Comparison of ENCODE assay signal across 11 cellular contexts in genomic region chr22:42743501-42743991, GRCh38. TPM values are rescaled to one million over a fixed set of nuclear protein-coding genes. Genes with fewer than 3 reads are reported as not detected.
DNase-seq lines count a peak whose midpoint lies in the region; ATAC-seq and TF ChIP-seq lines count a peak whose summit lies in the region.
"Had no signal": no experiment of that assay in that cellular context is flagged by ENCODE, and none has a peak within 500 bp of the region (broad histone marks: within the 10 kb centered on the region; RNA-seq: fewer than 3 reads in every experiment).

No MANE protein-coding gene starts in this region.

- no peaks in the 10 kb centered on the region for H3K79me2 ChIP-seq in trophoblast cell (ENCODE audit: control insufficient read depth, insufficient read depth, low read length, poor library complexity)

- no peak overlapping the region for H3K18ac ChIP-seq in trophoblast cell (ENCODE audit: low read length)

- H3K27ac ChIP-seq in trophoblast cell (ENCODE audit: low read depth, low read length) = no peak overlapping the region

- H2AK5ac ChIP-seq in trophoblast cell (ENCODE audit: low read length) = peak overlapping the region; percentile 59

- DNase-seq in BJ (ENCODE audit: low read depth) (peak; percentile 35), T1000 (lab: John Stamatoyannopoulos, UW) (peak; percentile 83), Right ventricle myocardium inferior (ENCODE audit: missing footprints) (peak; percentile 94), trophoblast cell (no peak), NCI-H2227 (lab: John Stamatoyannopoulos, UW; ENCODE audit: unreplicated experiment) (no peak)
- DNase-seq in activated naive CD4-positive, alpha-beta T cell (lab: John Stamatoyannopoulos, UW) = no peak
- DNase-seq: OCI-M1, small intestine had no signal

- WGBS in trophoblast cell (ENCODE audit: extremely low coverage, insufficient coverage, insufficient read length) = no CpG with 5 or more reads among the region's 9 CpGs

- CTCF ChIA-PET in BJ (lab: Yijun Ruan, JAX) = interaction anchor here (0.7 kb wide), 1 partner anchor 77 kb away, joined by 3 read pairs; no protein-coding TSS in a partner anchor

- H3K23ac ChIP-seq in trophoblast cell (ENCODE audit: low read length) = no peak overlapping the region

- H3K4ac ChIP-seq in trophoblast cell (ENCODE audit: low read depth, low read length) = no peak overlapping the region

- POLR2A ChIA-PET in BJ (lab: Charles Lee) = no interaction called here

- H2BK120ac ChIP-seq in trophoblast cell (ENCODE audit: insufficient read depth, low read length, poor library complexity) = peak overlapping the region; percentile 53

- H2BK5ac ChIP-seq in trophoblast cell (ENCODE audit: low read depth, low read length, poor library complexity) = no peak overlapping the region

- H3K4me2 ChIP-seq in trophoblast cell (ENCODE audit: low read length) = no peak overlapping the region

- H3K9ac ChIP-seq in trophoblast cell (ENCODE audit: low read length) = no peak overlapping the region

- no peak overlapping the region for H2AFZ ChIP-seq in trophoblast cell (ENCODE audit: insufficient read depth, low read length, poor library complexity)

- no peak for TF ChIP-seq CTCF in BJ (IDR thresholded peaks at IDR 0.05; ENCODE audit: insufficient read depth, low read depth, low read length)

- H3K4me3 ChIP-seq in BJ (ENCODE audit: low read depth, low read length) = no peak overlapping the region
- no peak overlapping the region for H3K4me3 ChIP-seq in trophoblast cell (ENCODE audit: low read depth, low read length)

- peaks cover 4% of the 10 kb centered on the region for H3K79me1 ChIP-seq in trophoblast cell (ENCODE audit: low read length)

- H3K36me3 ChIP-seq in BJ (ENCODE audit: control insufficient read depth, insufficient read depth, low read length) (no peaks in the 10 kb centered on the region), trophoblast cell (ENCODE audit: control insufficient read depth in 1 of 2, insufficient read depth in 2 of 2, low read length in 2 of 2) (no peaks in the 10 kb centered on the region)

- ATAC-seq in Right ventricle myocardium inferior (peak; percentile 92), GM19467 (IDR thresholded peaks at IDR 0.05; ENCODE audit: unreplicated experiment) (no peak), GM19328 (IDR thresholded peaks at IDR 0.05; ENCODE audit: unreplicated experiment) (no peak)

- H4K8ac ChIP-seq in trophoblast cell (ENCODE audit: low read depth, low read length) = peak overlapping the region; percentile 44

- H3K27me3 ChIP-seq in BJ (ENCODE audit: control insufficient read depth, insufficient read depth, low read length) = no peaks in the 10 kb centered on the region
- H3K27me3 ChIP-seq in trophoblast cell (ENCODE audit: insufficient read depth, low read length) = no peaks in the 10 kb centered on the region

- H4K91ac ChIP-seq in trophoblast cell (ENCODE audit: low read depth, low read length) = peak overlapping the region; percentile 51

- H2BK12ac ChIP-seq in trophoblast cell (ENCODE audit: low read length) = peak overlapping the region; percentile 56

- no peaks in the 10 kb centered on the region for H3K9me3 ChIP-seq in trophoblast cell (ENCODE audit: insufficient read depth, low read depth, low read length)

- peaks cover 14 to 18% of the 10 kb centered on the region in 2 experiments for H3K4me1 ChIP-seq in trophoblast cell (ENCODE audit: control insufficient read depth in 1 of 2, insufficient read depth in 2 of 2, low read length in 2 of 2)

- no peak overlapping the region for H4K12ac ChIP-seq in trophoblast cell (ENCODE audit: low read depth, low read length)

- H3K14ac ChIP-seq in trophoblast cell (ENCODE audit: low read length) = no peak overlapping the region

- intact Hi-C loops in Right ventricle myocardium inferior (cut with DNase I) = no loop called here

RNA-seq across cellular contexts. Expression of gene A4GALT, which starts 22.9 kb away (rescaled TPM):
- 3.1 and 6.7 TPM in 2 replicates for polyA plus RNA-seq in BJ (2011; rRNA removed)
- 2.4 and 4.1 TPM in 2 replicates for polyA minus RNA-seq in BJ (2011; rRNA and poly(A)+ RNA removed)
- total RNA-seq in Right ventricle myocardium inferior = 81.2 TPM
- polyA plus RNA-seq in trophoblast cell (2013) = 7.6 and 8.4 TPM in 2 replicates
- total RNA-seq: activated CD8-positive, alpha-beta memory T cell treated with anti-CD3 and anti-CD28 coated beads for 36 hours had no signal

Comparison
In these comparisons a context has a peak if more than half of its experiments do, and no peak if none do; other contexts are left out.
1. DNase-seq: peak in BJ (single experiment), T1000 (single experiment) and Right ventricle myocardium inferior (single experiment); none in trophoblast cell (0 of 2), NCI-H2227 (single experiment) and activated naive CD4-positive, alpha-beta T cell (0 of 4).